Comparison of ENCODE assay signal across 29 cellular contexts in genomic region chr20:51097334-51098176, GRCh38.
"Had no signal": no experiment of that assay in that cellular context is flagged by ENCODE, and none has a peak within 500 bp of the region (broad histone marks: within the 10 kb centered on the region; RNA-seq: fewer than 3 reads in every experiment).

No MANE protein-coding gene starts in this region.

- H3K4me1 ChIP-seq: esophagus squamous epithelium, parathyroid adenoma, right atrium auricular region, uterus had no signal

- H3K36me3 Mint-ChIP-seq: activated naive CD8-positive, alpha-beta T cell treated with anti-CD3 and anti-CD28 coated beads, Interleukin-2, amount 10 ng/mL, durations not matched to agents 7 days and 5 days; naive thymus-derived CD8-positive, alpha-beta T cell; T-cell had no signal

- ATAC-seq: left ventricle myocardium superior; naive thymus-derived CD8-positive, alpha-beta T cell; T-cell had no signal

- H3K27me3 ChIP-seq: right atrium auricular region, uterus had no signal

- H3K4me3 ChIP-seq: esophagus squamous epithelium, right atrium auricular region, tibial nerve, uterus had no signal

- H3K4me3 Mint-ChIP-seq: activated naive CD4-positive, alpha-beta T cell treated with anti-CD3 and anti-CD28 coated beads for 36 hours; activated naive CD8-positive, alpha-beta T cell treated with anti-CD3 and anti-CD28 coated beads, Interleukin-2, amount 10 ng/mL, durations not matched to agents 7 days and 5 days; activated T-helper 1 cell treated with anti-CD3 and anti-CD28 coated beads, Interleukin-12 subunit alpha, Interleukin-12 subunit beta, Interleukin-2, Interleukin-4 antibody, amounts not matched to agents 30 ng/mL and 10 ng/mL and 1 ng/mL, durations not matched to agents 14 hours and 24 hours and 36 hours; naive thymus-derived CD8-positive, alpha-beta T cell; neural crest cell; T-cell; T-helper 2 cell treated with Interferon-gamma antibody and Interleukin-4, amounts not matched to agents 5 μg/mL and 100 μg/mL, for 36 hours had no signal

- H3K9me3 ChIP-seq: esophagus squamous epithelium, right atrium auricular region, uterus had no signal

- H3K27ac Mint-ChIP-seq: activated naive CD4-positive, alpha-beta T cell treated with anti-CD3 and anti-CD28 coated beads for 36 hours; activated naive CD8-positive, alpha-beta T cell treated with anti-CD3 and anti-CD28 coated beads, Interleukin-2, amount 10 ng/mL, durations not matched to agents 7 days and 5 days; activated T-helper 1 cell treated with anti-CD3 and anti-CD28 coated beads, Interleukin-12 subunit alpha, Interleukin-12 subunit beta, Interleukin-2, Interleukin-4 antibody, amounts not matched to agents 30 ng/mL and 10 ng/mL and 1 ng/mL, durations not matched to agents 14 hours and 24 hours and 36 hours; naive thymus-derived CD8-positive, alpha-beta T cell; T-cell; T-helper 2 cell treated with Interferon-gamma antibody and Interleukin-4, amounts not matched to agents 5 μg/mL and 100 μg/mL, for 36 hours had no signal

- DNase-seq: activated CD4-positive, alpha-beta T cell treated with anti-CD3 and anti-CD28 coated beads for 4 hours; activated CD4-positive, alpha-beta T cell treated with anti-CD3 and anti-CD28 coated beads, Interleukin-2, amount 50 U/mL, for 4 hours; activated CD8-positive, alpha-beta memory T cell treated with anti-CD3 and anti-CD28 coated beads for 24 hours; activated effector memory CD4-positive, alpha-beta T cell treated with anti-CD3 and anti-CD28 coated beads, Interleukin-2, amount 50 U/mL, for 16 hours; activated naive CD4-positive, alpha-beta T cell treated with anti-CD3 and anti-CD28 coated beads for 36 hours; activated naive CD8-positive, alpha-beta T cell treated with anti-CD3 and anti-CD28 coated beads, Interleukin-2, amount 10 ng/mL, durations not matched to agents 7 days and 5 days; activated T-cell treated with anti-CD3 and anti-CD28 coated beads, Interleukin-2, amount 50 U/mL, for 1 hour; amniotic stem cell; central memory CD4-positive, alpha-beta T cell; dermis blood vessel endothelial cell; effector CD4-positive, alpha-beta T cell; esophagus squamous epithelium; islet precursor cell; left ventricle myocardium superior; occipital lobe; stimulated activated CD4-positive, alpha-beta T cell treated with anti-CD3 and anti-CD28 coated beads, Interleukin-15, amount 100 ng/mL, for 24 hours; stimulated activated CD4-positive, alpha-beta T cell treated with anti-CD3 and anti-CD28 coated beads, Interleukin-2, amount 100 ng/mL, for 24 hours; stimulated activated naive CD4-positive, alpha-beta T cell; T-cell; uterus had no signal

- H3K9me3 Mint-ChIP-seq: activated naive CD4-positive, alpha-beta T cell treated with anti-CD3 and anti-CD28 coated beads for 36 hours; activated naive CD8-positive, alpha-beta T cell treated with anti-CD3 and anti-CD28 coated beads, Interleukin-2, amount 10 ng/mL, durations not matched to agents 7 days and 5 days; activated T-helper 1 cell treated with anti-CD3 and anti-CD28 coated beads, Interleukin-12 subunit alpha, Interleukin-12 subunit beta, Interleukin-2, Interleukin-4 antibody, amounts not matched to agents 30 ng/mL and 10 ng/mL and 1 ng/mL, durations not matched to agents 14 hours and 24 hours and 36 hours; naive thymus-derived CD8-positive, alpha-beta T cell; neural crest cell; T-cell; T-helper 2 cell treated with Interferon-gamma antibody and Interleukin-4, amounts not matched to agents 5 μg/mL and 100 μg/mL, for 36 hours had no signal

- H3K27ac ChIP-seq: epithelial cell of prostate, esophagus squamous epithelium, parathyroid adenoma, right atrium auricular region, uterus, VCaP had no signal

- H3K36me3 ChIP-seq: esophagus squamous epithelium, right atrium auricular region, tibial nerve, uterus had no signal

- H3K9ac ChIP-seq: parathyroid adenoma had no signal
